In genomic region chr4:3145251-3145908, GRCh38 we compare ENCODE assay signal across 15 cellular contexts.
A peak's percentile ranks its signal among the peaks of the same experiment; 100 is the strongest.
DNase-seq lines count a peak whose midpoint lies in the region; ATAC-seq and TF ChIP-seq lines count a peak whose summit lies in the region.
"Had no signal": no experiment of that assay in that cellular context is flagged by ENCODE, and none has a peak within 500 bp of the region (broad histone marks: within the 10 kb centered on the region; RNA-seq: fewer than 3 reads in every experiment).

No MANE protein-coding gene starts in this region.

- TF ChIP-seq CTCF in natural killer cell (IDR thresholded peaks at IDR 0.05) (peak; percentile 22), RWPE2 (IDR thresholded peaks at IDR 0.05; ENCODE audit: poor library complexity, severe bottlenecking) (peak; percentile 33), fibroblast of the aortic adventitia (IDR thresholded peaks at IDR 0.05; ENCODE audit: insufficient read depth, low read length) (peak; percentile 25), mesothelial cell of epicardium (IDR thresholded peaks at IDR 0.05; ENCODE audit: unreplicated experiment) (no peak)

- H3K4me1 Mint-ChIP-seq in natural killer cell (peaks cover 0 to 15% of the 10 kb centered on the region in 2 donors), mesothelial cell of epicardium (no peaks in the 10 kb centered on the region)
- no peaks in the 10 kb centered on the region for H3K4me1 Mint-ChIP-seq in natural killer cell treated with Interleukin-12 subunit alpha and Interleukin-12 subunit beta and Interleukin-15 and Interleukin-18, amount 100 ng/mL, for 72 hours (ENCODE audit: low read depth in 2 of 2)
- H3K4me1 Mint-ChIP-seq: activated naive CD8-positive, alpha-beta T cell treated with anti-CD3 and anti-CD28 coated beads for 36 hours had no signal

- ATAC-seq in natural killer cell (no peak), RWPE2 (ENCODE audit: low read depth) (no peak), GM18861 (IDR thresholded peaks at IDR 0.05; ENCODE audit: unreplicated experiment) (no peak)
- no peak for ATAC-seq in natural killer cell treated with Interleukin-12 subunit alpha and Interleukin-12 subunit beta and Interleukin-15 and Interleukin-18, amount 100 ng/mL, for 72 hours
- ATAC-seq: activated CD8-positive, alpha-beta T cell treated with anti-CD3 and anti-CD28 coated beads, Interleukin-2, amount 10 ng/mL, durations not matched to agents 7 days and 5 days; CD8-positive, alpha-beta T cell; left lung; sciatic nerve had no signal

- H3K4me1 ChIP-seq in RWPE2 (ENCODE audit: insufficient read depth, poor library complexity, severe bottlenecking), result no peaks in the 10 kb centered on the region
- H3K4me1 ChIP-seq: left lung had no signal

- H3K36me3 Mint-ChIP-seq in natural killer cell (peaks cover 18% of the 10 kb centered on the region), mesothelial cell of epicardium (peaks cover 40% of the 10 kb centered on the region)
- H3K36me3 Mint-ChIP-seq in natural killer cell treated with Interleukin-12 subunit alpha and Interleukin-12 subunit beta and Interleukin-15 and Interleukin-18, amount 100 ng/mL, for 72 hours, result peaks cover 17% of the 10 kb centered on the region

- H3K9me3 Mint-ChIP-seq in natural killer cell (no peaks in the 10 kb centered on the region), mesothelial cell of epicardium (no peaks in the 10 kb centered on the region)
- H3K9me3 Mint-ChIP-seq in natural killer cell treated with Interleukin-12 subunit alpha and Interleukin-12 subunit beta and Interleukin-15 and Interleukin-18, amount 100 ng/mL, for 72 hours, result no peaks in the 10 kb centered on the region
- H3K9me3 Mint-ChIP-seq: activated naive CD8-positive, alpha-beta T cell treated with anti-CD3 and anti-CD28 coated beads for 36 hours; CD8-positive, alpha-beta T cell had no signal

- H3K9me3 ChIP-seq in RWPE2 (ENCODE audit: severe bottlenecking), result no peaks in the 10 kb centered on the region
- H3K9me3 ChIP-seq: left lung had no signal

- peaks cover 85% of the 10 kb centered on the region for H3K36me3 ChIP-seq in RWPE2 (ENCODE audit: low read depth)

- intact Hi-C loops in natural killer cell (cut with micrococcal nuclease), result no loop called here

- H3K27me3 Mint-ChIP-seq in natural killer cell (ENCODE audit: low read depth in 2 of 2) (no peaks in the 10 kb centered on the region), mesothelial cell of epicardium (ENCODE audit: low read depth) (no peaks in the 10 kb centered on the region)
- H3K27me3 Mint-ChIP-seq in natural killer cell treated with Interleukin-12 subunit alpha and Interleukin-12 subunit beta and Interleukin-15 and Interleukin-18, amount 100 ng/mL, for 72 hours, result no peaks in the 10 kb centered on the region
- H3K27me3 Mint-ChIP-seq: activated naive CD8-positive, alpha-beta T cell treated with anti-CD3 and anti-CD28 coated beads for 36 hours had no signal

- no peak overlapping the region for H3K27ac ChIP-seq in RWPE2 (ENCODE audit: poor library complexity, severe bottlenecking)
- H3K27ac ChIP-seq: epithelial cell of prostate, left lung had no signal

- no peak overlapping the region for H3K4me3 ChIP-seq in RWPE2 (ENCODE audit: severe bottlenecking)
- H3K4me3 ChIP-seq in fibroblast of the aortic adventitia (ENCODE audit: low read depth, low read length), result no peak overlapping the region
- H3K4me3 ChIP-seq: left lung had no signal

- H3K27ac Mint-ChIP-seq in natural killer cell, result no peak overlapping the region
- no peak overlapping the region for H3K27ac Mint-ChIP-seq in natural killer cell treated with Interleukin-12 subunit alpha and Interleukin-12 subunit beta and Interleukin-15 and Interleukin-18, amount 100 ng/mL, for 72 hours
- H3K27ac Mint-ChIP-seq in mesothelial cell of epicardium, result no peak overlapping the region
- H3K27ac Mint-ChIP-seq: activated CD8-positive, alpha-beta T cell treated with anti-CD3 and anti-CD28 coated beads, Interleukin-2, amount 10 ng/mL, durations not matched to agents 7 days and 5 days; activated naive CD8-positive, alpha-beta T cell treated with anti-CD3 and anti-CD28 coated beads for 36 hours had no signal

- DNase-seq in natural killer cell, result no peak
- DNase-seq in natural killer cell treated with Interleukin-12 subunit alpha and Interleukin-12 subunit beta and Interleukin-15 and Interleukin-18, amount 100 ng/mL, for 72 hours (ENCODE audit: low spot score), result no peak
- no peak for DNase-seq in RWPE2 (ENCODE audit: low spot score)
- peak; percentile 39 for DNase-seq in fibroblast of the aortic adventitia (ENCODE audit: low read depth)
- DNase-seq in NK-92 (lab: John Stamatoyannopoulos, UW; ENCODE audit: unreplicated experiment), result no peak
- no peak for DNase-seq in NCI-H345 (lab: John Stamatoyannopoulos, UW)
- DNase-seq in mesothelial cell of epicardium (ENCODE audit: low spot score in 2 of 2, unreplicated experiment in 2 of 2), result no peak
- DNase-seq: activated CD8-positive, alpha-beta T cell treated with anti-CD3 and anti-CD28 coated beads, Interleukin-2, amount 10 ng/mL, durations not matched to agents 7 days and 5 days; activated naive CD8-positive, alpha-beta T cell treated with anti-CD3 and anti-CD28 coated beads for 36 hours; CD8-positive, alpha-beta T cell; left lung; NCI-H2081 treated with DMSO at 0.1 percent for 48 hours had no signal

- H3K4me3 Mint-ChIP-seq in natural killer cell, result no peak overlapping the region
- no peak overlapping the region for H3K4me3 Mint-ChIP-seq in natural killer cell treated with Interleukin-12 subunit alpha and Interleukin-12 subunit beta and Interleukin-15 and Interleukin-18, amount 100 ng/mL, for 72 hours
- no peak overlapping the region for H3K4me3 Mint-ChIP-seq in mesothelial cell of epicardium
- H3K4me3 Mint-ChIP-seq: activated CD8-positive, alpha-beta T cell treated with anti-CD3 and anti-CD28 coated beads, Interleukin-2, amount 10 ng/mL, durations not matched to agents 7 days and 5 days; activated naive CD8-positive, alpha-beta T cell treated with anti-CD3 and anti-CD28 coated beads for 36 hours; CD8-positive, alpha-beta T cell had no signal

- H3K27me3 ChIP-seq in RWPE2 (ENCODE audit: insufficient read depth, poor library complexity, severe bottlenecking), result no peaks in the 10 kb centered on the region
- H3K27me3 ChIP-seq: left lung had no signal
